ENCODE assay signal across 7 cellular contexts in the genomic region with DNA sequence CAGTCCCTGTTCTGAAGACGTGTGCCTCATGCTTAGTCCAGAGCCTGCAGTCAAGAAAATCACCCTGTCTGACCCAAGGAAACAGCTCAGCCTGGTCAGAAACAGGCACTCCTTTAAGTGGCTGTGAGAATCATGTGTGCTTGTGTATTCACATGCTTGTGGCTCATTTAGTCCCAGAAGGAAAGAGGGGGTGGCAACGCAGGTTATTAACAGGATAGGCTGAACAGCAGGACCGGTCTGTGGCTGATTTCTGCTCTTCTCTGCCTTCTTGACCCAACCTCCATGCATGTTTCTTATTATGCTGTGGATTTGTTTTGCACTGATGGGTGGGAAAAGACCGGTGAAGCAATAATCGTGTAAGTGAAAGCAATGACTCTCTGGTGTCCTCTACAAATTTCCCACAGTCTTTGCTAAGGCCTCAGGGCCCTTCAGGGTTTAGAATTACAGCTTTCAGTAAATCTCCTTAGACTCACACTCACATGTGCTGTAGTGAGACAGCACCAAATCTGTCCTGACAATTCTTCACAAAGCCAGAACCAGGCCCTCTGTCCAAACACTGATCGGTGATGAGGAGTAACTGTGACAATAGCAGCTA.
DNase-seq lines count a peak whose midpoint lies in the region; ATAC-seq and TF ChIP-seq lines count a peak whose summit lies in the region.

No MANE protein-coding gene starts in this region.

- ATAC-seq in GM19372 (IDR thresholded peaks at IDR 0.05; ENCODE audit: low read depth, unreplicated experiment) (peak; percentile 48), GM21737 (IDR thresholded peaks at IDR 0.05; ENCODE audit: unreplicated experiment) (no peak)
- ATAC-seq in stimulated activated naive B cell treated with anti-CD40 and anti-IgM and Interleukin-4, amounts not matched to agents 10 μg/mL and 1 μg/mL and 100 μg/mL, for 72 hours (replicated peaks): no peak

- no peaks in the 10 kb centered on the region for H3K27me3 Mint-ChIP-seq in stimulated activated naive B cell treated with anti-CD40 and anti-IgM and Interleukin-4, amounts not matched to agents 10 μg/mL and 1 μg/mL and 100 μg/mL, for 72 hours

- H3K4me3 Mint-ChIP-seq in stimulated activated naive B cell treated with anti-CD40 and anti-IgM and Interleukin-4, amounts not matched to agents 10 μg/mL and 1 μg/mL and 100 μg/mL, for 72 hours: no peak overlapping the region

- no peak overlapping the region for H3K4me3 ChIP-seq in fibroblast of pulmonary artery (replicated peaks; ENCODE audit: low read depth, low read length)

- peak overlapping the region; percentile 89 for H3K27ac Mint-ChIP-seq in stimulated activated naive B cell treated with anti-CD40 and anti-IgM and Interleukin-4, amounts not matched to agents 10 μg/mL and 1 μg/mL and 100 μg/mL, for 72 hours

- H3K4me1 Mint-ChIP-seq in stimulated activated naive B cell treated with anti-CD40 and anti-IgM and Interleukin-4, amounts not matched to agents 10 μg/mL and 1 μg/mL and 100 μg/mL, for 72 hours: peaks cover 65 to 79% of the 10 kb centered on the region in 2 donors

- DNase-seq in M059J (ENCODE audit: low read depth) (peak; percentile 37), fibroblast of pulmonary artery (ENCODE audit: low read depth) (peak; percentile 24), G401 (ENCODE audit: low spot score) (no peak), activated gamma-delta T cell (lab: John Stamatoyannopoulos, UW) (no peak)
- no peak for DNase-seq in stimulated activated naive B cell treated with anti-CD40 and anti-IgM and Interleukin-4, amounts not matched to agents 10 μg/mL and 1 μg/mL and 100 μg/mL, for 72 hours

- H3K36me3 Mint-ChIP-seq in stimulated activated naive B cell treated with anti-CD40 and anti-IgM and Interleukin-4, amounts not matched to agents 10 μg/mL and 1 μg/mL and 100 μg/mL, for 72 hours: peaks cover under 1 to 3% of the 10 kb centered on the region in 2 donors

- no peak for TF ChIP-seq CTCF in fibroblast of pulmonary artery (IDR thresholded peaks at IDR 0.05; ENCODE audit: low read length, missing control alignments)

- in situ Hi-C loops in G401 (cut with HindIII; ENCODE audit: low sequenced_read_pairs): loop anchor here (25.0 kb wide), 1 partner anchor 338 kb away; no protein-coding TSS in a partner anchor

- peaks cover 2 to 3% of the 10 kb centered on the region in 2 donors for H3K9me3 Mint-ChIP-seq in stimulated activated naive B cell treated with anti-CD40 and anti-IgM and Interleukin-4, amounts not matched to agents 10 μg/mL and 1 μg/mL and 100 μg/mL, for 72 hours

Comparison
In these comparisons a context has a peak if more than half of its experiments do, and no peak if none do; other contexts are left out.
1. DNase-seq: peak in M059J (single experiment) and fibroblast of pulmonary artery (single experiment); none in stimulated activated naive B cell treated with anti-CD40 and anti-IgM and Interleukin-4, amounts not matched to agents 10 μg/mL and 1 μg/mL and 100 μg/mL, for 72 hours (single experiment), G401 (single experiment) and activated gamma-delta T cell (single experiment).